In the genomic region with DNA sequence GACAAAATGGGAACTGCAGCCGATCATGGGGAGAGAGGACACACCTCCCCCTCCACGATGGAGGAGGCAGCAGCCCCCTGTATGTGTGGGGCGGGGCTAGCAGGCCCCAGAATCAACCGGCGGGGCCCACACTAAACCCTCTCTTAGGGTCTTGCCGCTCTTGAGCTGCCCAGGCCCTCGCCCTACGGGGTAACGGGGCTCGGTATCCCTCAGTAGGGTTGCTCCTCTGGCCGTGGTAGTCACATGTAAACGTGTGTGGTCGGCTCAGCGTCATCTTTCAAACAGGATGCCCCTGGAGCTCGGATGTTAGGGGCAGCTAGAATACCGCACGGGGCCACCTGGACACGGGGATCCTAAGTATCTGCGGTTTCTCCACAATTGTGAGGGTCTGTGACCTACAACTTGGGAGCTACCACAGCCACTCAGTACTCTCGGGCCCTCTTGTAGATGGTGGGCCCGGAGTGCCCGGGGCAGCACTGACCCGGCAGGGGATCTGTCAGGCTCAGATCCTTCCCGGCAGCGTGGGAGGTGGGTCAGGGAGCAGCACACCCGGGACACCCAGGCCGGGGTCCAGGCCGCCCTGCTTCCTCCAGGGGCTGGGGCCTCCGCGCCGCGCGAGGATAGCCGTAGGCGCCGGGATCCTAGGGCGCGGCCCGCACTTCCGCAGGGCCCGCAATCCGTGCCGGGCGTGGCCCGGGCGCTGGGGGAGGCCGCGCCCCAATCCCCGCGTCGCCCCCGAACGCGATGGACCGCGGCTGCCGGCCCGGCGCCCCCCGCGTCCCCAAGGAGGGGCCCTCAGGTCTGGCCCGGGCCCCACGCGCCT, we compare ENCODE assay signal across 8 cellular contexts. TPM values are rescaled to one million over a fixed set of nuclear protein-coding genes. Genes with fewer than 3 reads are reported as not detected.
DNase-seq lines count a peak whose midpoint lies in the region; ATAC-seq and TF ChIP-seq lines count a peak whose summit lies in the region.

No MANE protein-coding gene starts in this region.

- ATAC-seq in GM18861 (IDR thresholded peaks at IDR 0.05; ENCODE audit: unreplicated experiment) (peak; percentile 2), natural killer cell (peak; percentile 14 to 45 (median 43)), HG03342 (IDR thresholded peaks at IDR 0.05; ENCODE audit: unreplicated experiment) (no peak)

- in situ Hi-C loops in ACHN (cut with HindIII; ENCODE audit: low pct_ligation_motif_present, low pct_unique_long_range_greater_than_20kb, low sequenced_read_pairs) = no loop called here

- H3K36me3 ChIP-seq in HUES48 (ENCODE audit: control insufficient read depth, insufficient read depth, low read length) = peaks cover 17% of the 10 kb centered on the region

- H3K27me3 ChIP-seq in HUES48 (ENCODE audit: control insufficient read depth, insufficient read depth, low read length) = no peaks in the 10 kb centered on the region

- H3K4me3 ChIP-seq in HUES48 (ENCODE audit: low read depth, low read length) (peak overlapping the region; percentile 87), epithelial cell of proximal tubule (ENCODE audit: low read depth, low read length) (peak overlapping the region; percentile 85)

- H3K4me1 Mint-ChIP-seq in activated CD4-positive, alpha-beta T cell treated with anti-CD3 and anti-CD28 coated beads, Interleukin-2, amount 10 ng/mL, durations not matched to agents 7 days and 5 days = peaks cover 48% of the 10 kb centered on the region
- peaks cover 14 to 43% of the 10 kb centered on the region in 2 donors for H3K4me1 Mint-ChIP-seq in natural killer cell

- DNase-seq in ACHN = peak; percentile 51
- peak; percentile 47 for DNase-seq in activated CD4-positive, alpha-beta T cell treated with anti-CD3 and anti-CD28 coated beads, Interleukin-2, amount 10 ng/mL, durations not matched to agents 7 days and 5 days
- DNase-seq in epithelial cell of proximal tubule (ENCODE audit: low read depth) = no peak
- DNase-seq in natural killer cell = peak; percentile 53
- DNase-seq in putamen (ENCODE audit: low spot score) = no peak

- H3K27me3 Mint-ChIP-seq in activated CD4-positive, alpha-beta T cell treated with anti-CD3 and anti-CD28 coated beads, Interleukin-2, amount 10 ng/mL, durations not matched to agents 7 days and 5 days = no peaks in the 10 kb centered on the region
- H3K27me3 Mint-ChIP-seq in natural killer cell (ENCODE audit: low read depth in 2 of 2) = no peaks in the 10 kb centered on the region

- no peak for TF ChIP-seq CTCF in epithelial cell of proximal tubule (conservative IDR thresholded peaks at IDR 0.05; ENCODE audit: low read depth, low read length)
- TF ChIP-seq CTCF in natural killer cell (IDR thresholded peaks at IDR 0.05) = no peak

- intact Hi-C loops in natural killer cell (cut with micrococcal nuclease) = loop anchor here (1.0 to 10.0 kb wide), 2 partner anchors 9 to 224 kb away; a partner anchor contains a TSS

- no peaks in the 10 kb centered on the region for H3K9me3 Mint-ChIP-seq in activated CD4-positive, alpha-beta T cell treated with anti-CD3 and anti-CD28 coated beads, Interleukin-2, amount 10 ng/mL, durations not matched to agents 7 days and 5 days
- no peaks in the 10 kb centered on the region for H3K9me3 Mint-ChIP-seq in natural killer cell

- H3K27ac ChIP-seq in HUES48 (ENCODE audit: low read depth, low read length) = peak overlapping the region; percentile 94

- CTCF ChIA-PET in activated CD4-positive, alpha-beta T cell treated with anti-CD3 and anti-CD28 coated beads, Interleukin-2, amount 10 ng/mL, durations not matched to agents 7 days and 5 days (lab: Charles Lee) = interaction anchor here (0.8 to 2.7 kb wide), 8 partner anchors 9 to 352 kb away, joined by 3 to 11 read pairs (median 5); a partner anchor contains a TSS

- peaks cover 26% of the 10 kb centered on the region for H3K4me1 ChIP-seq in HUES48 (ENCODE audit: control insufficient read depth, insufficient read depth, low read length)

- peak overlapping the region; percentile 95 for H3K27ac Mint-ChIP-seq in activated CD4-positive, alpha-beta T cell treated with anti-CD3 and anti-CD28 coated beads, Interleukin-2, amount 10 ng/mL, durations not matched to agents 7 days and 5 days
- peak overlapping the region; percentile 87 to 88 for H3K27ac Mint-ChIP-seq in natural killer cell

- H3K9me3 ChIP-seq in HUES48 (ENCODE audit: control insufficient read depth, insufficient read depth, low read length) = no peaks in the 10 kb centered on the region

- H3K9ac ChIP-seq in HUES48 (ENCODE audit: low read depth, low read length) = peak overlapping the region; percentile 70

- POLR2A ChIA-PET in activated CD4-positive, alpha-beta T cell treated with anti-CD3 and anti-CD28 coated beads, Interleukin-2, amount 10 ng/mL, durations not matched to agents 7 days and 5 days (lab: Charles Lee) = no interaction called here

- peak overlapping the region; percentile 90 for H3K4me3 Mint-ChIP-seq in activated CD4-positive, alpha-beta T cell treated with anti-CD3 and anti-CD28 coated beads, Interleukin-2, amount 10 ng/mL, durations not matched to agents 7 days and 5 days
- peak overlapping the region; percentile 85 for H3K4me3 Mint-ChIP-seq in natural killer cell

- H3K36me3 Mint-ChIP-seq in activated CD4-positive, alpha-beta T cell treated with anti-CD3 and anti-CD28 coated beads, Interleukin-2, amount 10 ng/mL, durations not matched to agents 7 days and 5 days (ENCODE audit: low read depth) = peaks cover 25% of the 10 kb centered on the region
- H3K36me3 Mint-ChIP-seq in natural killer cell = no peaks in the 10 kb centered on the region

RNA-seq across cellular contexts. Expression of a gene that starts 0.8 kb away (rescaled TPM):
- total RNA-seq in activated CD4-positive, alpha-beta T cell treated with anti-CD3 and anti-CD28 coated beads, Interleukin-2, amount 10 ng/mL, durations not matched to agents 7 days and 5 days = 100 to 1,000 TPM; 654 to 714 TPM
- total RNA-seq in epithelial cell of proximal tubule (272 and 414 TPM in 2 replicates), natural killer cell (100 to 1,000 TPM; 600 to 824 (median 689) TPM)

RNA-seq across cellular contexts. Expression of a gene that starts 10.0 kb away (rescaled TPM):
- total RNA-seq in activated CD4-positive, alpha-beta T cell treated with anti-CD3 and anti-CD28 coated beads, Interleukin-2, amount 10 ng/mL, durations not matched to agents 7 days and 5 days = 100 to 1,000 TPM; 420 to 499 TPM
- 932 and 1,272 TPM in 2 replicates for total RNA-seq in epithelial cell of proximal tubule
- total RNA-seq in natural killer cell = 100 to 1,000 TPM; 334 to 468 (median 386) TPM

RNA-seq across cellular contexts. Expression of a gene that starts 21.0 kb away (rescaled TPM):
- 100 to 1,000 TPM; 197 to 221 TPM for total RNA-seq in activated CD4-positive, alpha-beta T cell treated with anti-CD3 and anti-CD28 coated beads, Interleukin-2, amount 10 ng/mL, durations not matched to agents 7 days and 5 days
- total RNA-seq in epithelial cell of proximal tubule (179 and 367 TPM in 2 replicates), natural killer cell (100 to 1,000 TPM in 2 of 3 donors, 10 to 100 TPM in 1; 91.5 to 115 (median 105) TPM)

RNA-seq across cellular contexts. Expression of a gene that starts 21.2 kb away (rescaled TPM):
- 10 to 100 TPM; 83.2 to 96.8 TPM for total RNA-seq in activated CD4-positive, alpha-beta T cell treated with anti-CD3 and anti-CD28 coated beads, Interleukin-2, amount 10 ng/mL, durations not matched to agents 7 days and 5 days
- total RNA-seq in epithelial cell of proximal tubule = 280 and 313 TPM in 2 replicates
- total RNA-seq in natural killer cell = 10 to 100 TPM; 40.1 to 50.9 (median 41.5) TPM

RNA-seq across cellular contexts. Expression of a gene that starts 31.7 kb away (rescaled TPM):
- total RNA-seq in activated CD4-positive, alpha-beta T cell treated with anti-CD3 and anti-CD28 coated beads, Interleukin-2, amount 10 ng/mL, durations not matched to agents 7 days and 5 days = under 1 TPM; 0.48 to 0.69 TPM
- total RNA-seq in epithelial cell of proximal tubule (0.58 and 2.6 TPM in 2 replicates), natural killer cell (under 1 TPM in 2 of 3 donors, not detected in 1; 0.18 to 0.31 TPM)

Comparison
In these comparisons a context has a peak if more than half of its experiments do, and no peak if none do; other contexts are left out.
1. DNase-seq: peak in ACHN (single experiment), activated CD4-positive, alpha-beta T cell treated with anti-CD3 and anti-CD28 coated beads, Interleukin-2, amount 10 ng/mL, durations not matched to agents 7 days and 5 days (single experiment) and natural killer cell (single experiment); none in epithelial cell of proximal tubule (single experiment) and putamen (single experiment).